10 cellular contexts compared by ENCODE assay signal in the genomic region with DNA sequence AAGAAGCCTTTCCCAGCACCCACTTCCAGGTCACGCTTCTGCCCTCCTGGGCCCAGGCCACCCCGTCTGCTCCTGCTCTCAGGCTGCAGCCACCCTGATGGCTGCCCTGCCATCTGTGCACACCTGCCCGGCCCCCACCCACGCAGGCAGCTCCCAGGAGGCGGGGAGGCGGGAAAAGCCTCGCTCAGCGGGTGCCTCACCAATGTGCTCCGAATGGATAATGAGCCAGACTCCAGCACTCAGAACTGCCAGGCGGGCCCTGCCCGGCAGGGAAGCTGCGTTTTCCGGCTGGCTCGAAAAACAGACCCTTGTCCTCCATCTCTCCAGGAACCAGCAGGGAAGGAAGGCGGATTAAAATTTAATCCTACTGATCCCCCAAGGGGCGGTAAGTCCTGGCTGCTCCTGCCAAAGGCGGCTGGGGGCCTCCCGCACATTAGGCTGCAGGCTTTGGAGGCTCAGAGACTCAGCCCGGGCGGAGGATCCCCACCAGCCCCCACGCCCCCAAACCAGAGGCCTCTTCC.
DNase-seq lines count a peak whose midpoint lies in the region; ATAC-seq, FAIRE-seq and TF ChIP-seq lines count a peak whose summit lies in the region.
"Had no signal": no experiment of that assay in that cellular context is flagged by ENCODE, and none has a peak within 500 bp of the region (broad histone marks: within the 10 kb centered on the region; RNA-seq: fewer than 3 reads in every experiment).

No MANE protein-coding gene starts in this region.

- H3K9ac ChIP-seq in HUES48 (ENCODE audit: low read depth, low read length) = no peak overlapping the region

- H3K9me3 ChIP-seq in HUES48 (ENCODE audit: control insufficient read depth, insufficient read depth, low read length) = 0 out of 2 replicates have a peak, but pooled peaks cover 3% of the 10 kb centered on the region
- no peaks in the 10 kb centered on the region for H3K9me3 ChIP-seq in pancreas
- no peaks in the 10 kb centered on the region for H3K9me3 ChIP-seq in adrenal gland (replicated peaks in 1 of 3)
- H3K9me3 ChIP-seq: psoas muscle had no signal

- H3K4me1 ChIP-seq in HUES48 (ENCODE audit: control insufficient read depth, insufficient read depth, low read length) (no peaks in the 10 kb centered on the region), pancreas (no peaks in the 10 kb centered on the region), adrenal gland (replicated peaks in 1 of 2) (peaks cover 0 to 15% of the 10 kb centered on the region in 2 donors)

- peak in 3 of 4 donors; percentile 29 to 72 (median 70) for ATAC-seq in pancreas
- ATAC-seq in GM18517 (IDR thresholded peaks at IDR 0.05; ENCODE audit: unreplicated experiment) = no peak

- no peak for TF ChIP-seq POLR2A in adrenal gland (IDR thresholded peaks at IDR 0.05)

- H3K4me3 ChIP-seq in HUES48 (ENCODE audit: low read depth, low read length) (no peak overlapping the region), pancreas (no peak overlapping the region), adrenal gland (no peak overlapping the region)
- H3K4me3 ChIP-seq: psoas muscle had no signal

- intact Hi-C loops in pancreas (cut with DNase I) = no loop called here
- intact Hi-C loops in adrenal gland (cut with DNase I) = no loop called here

- TF ChIP-seq CTCF in pancreas (IDR thresholded peaks at IDR 0.05) = no peak
- no peak for TF ChIP-seq CTCF in adrenal gland (IDR thresholded peaks at IDR 0.05)

- H3K27me3 ChIP-seq in HUES48 (ENCODE audit: control insufficient read depth, insufficient read depth, low read length) (no peaks in the 10 kb centered on the region), pancreas (no peaks in the 10 kb centered on the region), adrenal gland (no peaks in the 10 kb centered on the region)

- H3K36me3 ChIP-seq in HUES48 (ENCODE audit: control insufficient read depth, insufficient read depth, low read length) = peaks cover 58% of the 10 kb centered on the region
- peaks cover 0 to 10% (median 5%) of the 10 kb centered on the region in 3 donors for H3K36me3 ChIP-seq in pancreas
- H3K36me3 ChIP-seq in adrenal gland (replicated peaks in 1 of 2) = peaks cover 0 to 44% of the 10 kb centered on the region in 2 donors

- H3K27ac ChIP-seq in HUES48 (ENCODE audit: low read depth, low read length) = peak overlapping the region; percentile 37
- peak overlapping the region in 1 of 4 donors; percentile 10 for H3K27ac ChIP-seq in pancreas
- no peak overlapping the region for H3K27ac ChIP-seq in adrenal gland
- H3K27ac ChIP-seq: psoas muscle had no signal

- peak; percentile 97 for DNase-seq in NCI-H345 (lab: John Stamatoyannopoulos, UW)
- DNase-seq in ecto neural progenitor cell (ENCODE audit: low spot score) = peak; percentile 92
- peak in 2 of 6 donors; percentile 63 to 71 for DNase-seq in pancreas
- no peak for DNase-seq in OCI-M2 (lab: John Stamatoyannopoulos, UW; ENCODE audit: unreplicated experiment)
- no peak for DNase-seq in adrenal gland
- DNase-seq in SKM-1 (lab: John Stamatoyannopoulos, UW; ENCODE audit: unreplicated experiment) = no peak
- DNase-seq: activated gamma-delta T cell had no signal

- 84 to 88% methylated on average over 20 to 21 of the region's 21 CpGs for WGBS in pancreas, 2 donors
- WGBS in adrenal gland, 4 donors = 81 to 86% (median 83%) methylated on average over 15 to 21 of the region's 21 CpGs

- FAIRE-seq in pancreas (lab: Jason Lieb, UNC) = no peak

Comparison
In these comparisons a context has a peak if more than half of its experiments do, and no peak if none do; other contexts are left out.
1. DNase-seq: peak in NCI-H345 (single experiment) and ecto neural progenitor cell (single experiment); none in OCI-M2 (single experiment), adrenal gland (0 of 7) and SKM-1 (single experiment).